Comparison of ENCODE assay signal across 10 cellular contexts in the genomic region with DNA sequence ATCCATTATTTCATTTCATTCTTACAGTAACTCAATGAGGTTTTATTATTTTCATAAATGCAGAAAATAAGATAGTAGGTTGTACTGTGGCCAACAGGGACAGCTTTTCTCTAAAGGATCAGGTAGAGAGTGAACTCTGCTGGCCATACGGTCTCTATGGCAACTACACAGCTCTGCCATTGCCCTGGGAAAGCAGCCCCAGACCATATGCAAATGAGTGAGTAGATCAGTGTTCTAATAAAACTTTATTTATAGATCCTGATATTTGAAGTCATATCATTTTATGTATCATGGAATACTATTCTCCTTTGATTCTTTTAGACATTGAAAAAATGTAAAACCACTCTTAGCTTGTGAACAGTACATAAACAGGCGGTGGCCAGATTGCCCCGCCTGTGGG.
DNase-seq lines count a peak whose midpoint lies in the region; ATAC-seq lines count a peak whose summit lies in the region.
"Had no signal": no experiment of that assay in that cellular context is flagged by ENCODE, and none has a peak within 500 bp of the region (broad histone marks: within the 10 kb centered on the region; RNA-seq: fewer than 3 reads in every experiment).

No MANE protein-coding gene starts in this region.

- H3K27me3 ChIP-seq in ACC112 (ENCODE audit: insufficient read depth, low read length) (no peaks in the 10 kb centered on the region), muscle layer of duodenum (ENCODE audit: low read depth, low read length) (no peaks in the 10 kb centered on the region)

- H2AFZ ChIP-seq in ACC112 (ENCODE audit: low read length, unreplicated experiment), result peak overlapping the region; percentile 89

- H3K4me1 Mint-ChIP-seq in dendritic cell treated with granulocyte-macrophage colony-stimulating factor and Interleukin-4, amounts not matched to agents 40 ng/mL and 50 ng/mL, for 4 days (ENCODE audit: low read depth), result peaks cover 69% of the 10 kb centered on the region

- peak overlapping the region; percentile 26 for H3K4me3 Mint-ChIP-seq in dendritic cell treated with granulocyte-macrophage colony-stimulating factor and Interleukin-4, amounts not matched to agents 40 ng/mL and 50 ng/mL, for 4 days
- H3K4me3 Mint-ChIP-seq: activated CD4-positive, alpha-beta T cell treated with anti-CD3 and anti-CD28 coated beads, Interleukin-2, amount 10 ng/mL, durations not matched to agents 7 days and 5 days had no signal

- no peak for ATAC-seq in HG02798 (IDR thresholded peaks at IDR 0.05; ENCODE audit: poor library complexity, unreplicated experiment)
- ATAC-seq in HG03135 (IDR thresholded peaks at IDR 0.05; ENCODE audit: unreplicated experiment), result no peak
- ATAC-seq in HG03175 (IDR thresholded peaks at IDR 0.05; ENCODE audit: unreplicated experiment), result no peak

- H3K9me3 Mint-ChIP-seq in dendritic cell treated with granulocyte-macrophage colony-stimulating factor and Interleukin-4, amounts not matched to agents 40 ng/mL and 50 ng/mL, for 4 days, result peaks cover 7% of the 10 kb centered on the region
- H3K9me3 Mint-ChIP-seq: activated CD4-positive, alpha-beta T cell treated with anti-CD3 and anti-CD28 coated beads, Interleukin-2, amount 10 ng/mL, durations not matched to agents 7 days and 5 days had no signal

- H3K4me1 ChIP-seq in ACC112 (ENCODE audit: control insufficient read depth, insufficient read depth, low read length, unreplicated experiment), result peaks cover 10% of the 10 kb centered on the region
- peaks cover 4 to 18% of the 10 kb centered on the region in 2 donors for H3K4me1 ChIP-seq in muscle layer of duodenum (ENCODE audit: control insufficient read depth in 1 of 2, insufficient read depth in 2 of 2, low read length in 2 of 2)

- H3K4me3 ChIP-seq in ACC112 (ENCODE audit: low read depth, low read length) (peak overlapping the region; percentile 74), muscle layer of duodenum (ENCODE audit: low read depth in 1 of 2, low read length in 2 of 2) (peak overlapping the region; percentile 54 to 55)

- no peaks in the 10 kb centered on the region for H3K79me2 ChIP-seq in ACC112 (ENCODE audit: control insufficient read depth, insufficient read depth, low read length, unreplicated experiment)

- H3K27me3 Mint-ChIP-seq in dendritic cell treated with granulocyte-macrophage colony-stimulating factor and Interleukin-4, amounts not matched to agents 40 ng/mL and 50 ng/mL, for 4 days, result no peaks in the 10 kb centered on the region

- DNase-seq in M059J (ENCODE audit: low read depth) (peak; percentile 49), H4 (ENCODE audit: low spot score) (no peak)
- DNase-seq: activated CD4-positive, alpha-beta T cell treated with anti-CD3 and anti-CD28 coated beads, Interleukin-2, amount 10 ng/mL, durations not matched to agents 7 days and 5 days; aorta had no signal

- H3K9me3 ChIP-seq in muscle layer of duodenum (ENCODE audit: control insufficient read depth in 1 of 2, low read length in 2 of 2), result no peaks in the 10 kb centered on the region

- H3K27ac ChIP-seq in ACC112 (ENCODE audit: low read depth, low read length), result no peak overlapping the region
- H3K27ac ChIP-seq in muscle layer of duodenum (ENCODE audit: low read length), result peak overlapping the region; percentile 37

- H3K36me3 Mint-ChIP-seq in dendritic cell treated with granulocyte-macrophage colony-stimulating factor and Interleukin-4, amounts not matched to agents 40 ng/mL and 50 ng/mL, for 4 days (ENCODE audit: low read depth), result no peaks in the 10 kb centered on the region

- no peaks in the 10 kb centered on the region for H3K36me3 ChIP-seq in ACC112 (ENCODE audit: insufficient read depth, low read length)
- no peaks in the 10 kb centered on the region for H3K36me3 ChIP-seq in muscle layer of duodenum (ENCODE audit: control insufficient read depth in 1 of 2, insufficient read depth in 2 of 2, low read length in 2 of 2)

- intact Hi-C loops in dendritic cell treated with granulocyte-macrophage colony-stimulating factor and Interleukin-4, amounts not matched to agents 40 ng/mL and 50 ng/mL, for 4 days (cut with micrococcal nuclease), result loop anchor here (10.0 kb wide), 1 partner anchor 50 kb away; no protein-coding TSS in a partner anchor

- peak overlapping the region; percentile 78 for H3K27ac Mint-ChIP-seq in dendritic cell treated with granulocyte-macrophage colony-stimulating factor and Interleukin-4, amounts not matched to agents 40 ng/mL and 50 ng/mL, for 4 days
- H3K27ac Mint-ChIP-seq: activated CD4-positive, alpha-beta T cell treated with anti-CD3 and anti-CD28 coated beads, Interleukin-2, amount 10 ng/mL, durations not matched to agents 7 days and 5 days had no signal
